In the genomic region with DNA sequence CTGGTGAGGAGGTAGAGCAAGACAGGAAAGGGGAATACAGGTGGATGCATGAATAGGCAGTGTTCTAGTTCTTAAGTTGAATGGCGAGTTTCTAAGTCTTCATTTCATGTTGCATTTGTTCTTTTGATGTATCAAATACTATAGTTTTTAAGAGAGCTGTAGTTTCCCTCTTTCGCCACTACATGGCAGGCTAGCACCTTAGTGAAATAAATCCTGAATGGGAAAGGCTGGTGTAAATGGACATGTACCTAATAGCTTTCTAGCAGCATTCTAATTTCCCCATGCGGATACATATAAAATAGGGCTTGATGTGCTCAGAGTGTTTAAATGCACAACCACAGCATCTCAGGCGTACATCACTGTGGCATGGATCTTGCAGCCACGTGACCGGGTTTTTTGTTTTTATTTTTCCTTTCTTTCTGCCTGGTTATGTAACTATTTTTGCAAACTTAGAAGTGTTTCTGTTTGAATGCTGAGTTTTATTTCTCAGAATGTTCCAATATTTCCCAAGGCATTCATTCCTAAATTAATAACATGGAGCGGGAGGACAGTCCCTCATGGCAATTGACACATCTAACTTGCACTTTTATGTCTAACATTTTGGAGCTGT, we compare ENCODE assay signal across 8 cellular contexts. TPM values are rescaled to one million over a fixed set of nuclear protein-coding genes. Genes with fewer than 3 reads are reported as not detected.
DNase-seq lines count a peak whose midpoint lies in the region; ATAC-seq and TF ChIP-seq lines count a peak whose summit lies in the region.

No MANE protein-coding gene starts in this region.

- in situ Hi-C loops in SK-MEL-5 (cut with HindIII; ENCODE audit: low pct_unique_long_range_greater_than_20kb, low sequenced_read_pairs) = no loop called here

- no peaks in the 10 kb centered on the region for H3K36me3 ChIP-seq in colonic mucosa
- H3K36me3 ChIP-seq in right lobe of liver = no peaks in the 10 kb centered on the region
- H3K36me3 ChIP-seq in uterus = no peaks in the 10 kb centered on the region

- H3K4me1 ChIP-seq in colonic mucosa = no peaks in the 10 kb centered on the region
- H3K4me1 ChIP-seq in right lobe of liver = peaks cover 0 to 6% (median 0%) of the 10 kb centered on the region in 4 donors
- H3K4me1 ChIP-seq in uterus = no peaks in the 10 kb centered on the region

- TF ChIP-seq POLR2A in right lobe of liver (IDR thresholded peaks at IDR 0.05) = no peak
- no peak for TF ChIP-seq POLR2A in uterus (IDR thresholded peaks at IDR 0.05)

- DNase-seq in GDM1 (lab: John Stamatoyannopoulos, UW) = peak; percentile 34
- DNase-seq in NCI-H1417 treated with DMSO at 0.1 percent for 48 hours (lab: John Stamatoyannopoulos, UW) = peak; percentile 45
- DNase-seq in SK-MEL-5 (ENCODE audit: low read depth, low spot score) = peak; percentile 91
- DNase-seq in colonic mucosa = peak; percentile 56
- DNase-seq in right lobe of liver = no peak
- DNase-seq in uterus = peak in 1 of 2 donors; percentile 62

- H3K9ac ChIP-seq in colonic mucosa (ENCODE audit: low read depth in 2 of 2, low read length in 2 of 2) = no peak overlapping the region

- peak; percentile 58 to 72 (median 69) for ATAC-seq in right lobe of liver
- no peak for ATAC-seq in HG03175 (IDR thresholded peaks at IDR 0.05; ENCODE audit: unreplicated experiment)

- WGBS in right lobe of liver (ENCODE audit: insufficient coverage, low coverage, low lambda C conversion rate, missing lambda C conversion rate) = 15% methylated on average over 7 of the region's 7 CpGs

- H3K27ac ChIP-seq in 22Rv1 (no peak overlapping the region), colonic mucosa (no peak overlapping the region), right lobe of liver (no peak overlapping the region), uterus (peak overlapping the region in 1 of 2 donors; percentile 3)

- H3K27me3 ChIP-seq in colonic mucosa (no peaks in the 10 kb centered on the region), right lobe of liver (no peaks in the 10 kb centered on the region), uterus (no peaks in the 10 kb centered on the region)

- TF ChIP-seq CTCF in 22Rv1 (IDR thresholded peaks at IDR 0.05) (peak; percentile 93), colonic mucosa (IDR thresholded peaks at IDR 0.05) (peak; percentile 84), right lobe of liver (IDR thresholded peaks at IDR 0.05) (peak; percentile 89 to 96 (median 92)), uterus (IDR thresholded peaks at IDR 0.05) (peak; percentile 84 to 94 (median 88))

- intact Hi-C loops in colonic mucosa (cut with DNase I) = loop anchor here (5.0 kb wide), 1 partner anchor 49 kb away; no protein-coding TSS in a partner anchor
- intact Hi-C loops in right lobe of liver (cut with DNase I) = loop anchor here in 1 of 2 donors (10.0 kb wide), 1 partner anchor 52 kb away; no protein-coding TSS in a partner anchor
- intact Hi-C loops in uterus (cut with DNase I; ENCODE audit: low total_unique reads) = loop anchor here (10.0 kb wide), 1 partner anchor 52 kb away; no protein-coding TSS in a partner anchor

- no peaks in the 10 kb centered on the region for H3K9me3 ChIP-seq in colonic mucosa
- H3K9me3 ChIP-seq in right lobe of liver = no peaks in the 10 kb centered on the region
- H3K9me3 ChIP-seq in uterus = no peaks in the 10 kb centered on the region

- H3K4me3 ChIP-seq in colonic mucosa (no peak overlapping the region), right lobe of liver (no peak overlapping the region), uterus (no peak overlapping the region)

RNA-seq across cellular contexts. Expression of a gene that starts 23.5 kb away (rescaled TPM):
- total RNA-seq in SK-MEL-5 (2014; rRNA removed; shearing (Covaris generic)) = 52.4 and 57.6 TPM in 2 replicates
- 108 and 139 TPM in 2 replicates for polyA plus RNA-seq in SK-MEL-5 (2015; cell fraction: cytosol; rRNA removed)
- 73.4 and 78.8 TPM in 2 replicates for polyA plus RNA-seq in SK-MEL-5 (2015; cell fraction: nucleus; rRNA removed)
- total RNA-seq in colonic mucosa (10 to 100 TPM; 18.9 to 55.8 TPM), right lobe of liver (10 to 100 TPM; 10.7 to 24.3 (median 15.2) TPM), uterus (10 to 100 TPM in 2 of 4 donors, 1 to 10 TPM in 2; 1.8 to 34.0 (median 13.1) TPM)

RNA-seq across cellular contexts. Expression of a gene that starts 24.5 kb away (rescaled TPM):
- total RNA-seq in SK-MEL-5 (2014; rRNA removed; shearing (Covaris generic)) = 53.4 and 56.6 TPM in 2 replicates
- polyA plus RNA-seq in SK-MEL-5 (2015; cell fraction: cytosol; rRNA removed) = 22.7 and 32.5 TPM in 2 replicates
- 41.4 and 49.6 TPM in 2 replicates for polyA plus RNA-seq in SK-MEL-5 (2015; cell fraction: nucleus; rRNA removed)
- total RNA-seq in colonic mucosa (10 to 100 TPM; 34.4 to 52.4 TPM), right lobe of liver (10 to 100 TPM; 17.7 to 28.3 (median 23.1) TPM), uterus (100 to 1,000 TPM in 2 of 4 donors, 10 to 100 TPM in 2; 39.4 to 130 (median 77.4) TPM)

RNA-seq across cellular contexts. Expression of a gene that starts 47.9 kb away (rescaled TPM):
- total RNA-seq in SK-MEL-5 (2014; rRNA removed; shearing (Covaris generic)) = 3.7 and 6.5 TPM in 2 replicates
- polyA plus RNA-seq in SK-MEL-5 (2015; cell fraction: cytosol; rRNA removed) = 0.68 and 2.0 TPM in 2 replicates
- polyA plus RNA-seq in SK-MEL-5 (2015; cell fraction: nucleus; rRNA removed) = 17.4 and 19.0 TPM in 2 replicates
- total RNA-seq in colonic mucosa (100 to 1,000 TPM; 111 to 126 TPM), right lobe of liver (1 to 10 TPM; 3.3 to 9.8 (median 6.1) TPM), uterus (10 to 100 TPM in 1 of 4 donors, 1 to 10 TPM in 2, under 1 TPM in 1; 0.88 to 13.8 (median 8.3) TPM)

Comparison
In these comparisons a context has a peak if more than half of its experiments do, and no peak if none do; other contexts are left out.
1. DNase-seq: peak in GDM1 (single experiment), NCI-H1417 treated with DMSO at 0.1 percent for 48 hours (single experiment), SK-MEL-5 (single experiment) and colonic mucosa (single experiment); none in right lobe of liver (0 of 3).
2. RNA of a gene that starts 47.9 kb away (total RNA-seq): 111 to 126 TPM in colonic mucosa; 0.88 to 13.8 TPM in uterus, 3.3 to 9.8 TPM in right lobe of liver and 3.7 to 6.5 TPM in SK-MEL-5; every median in the first group is over 4 times any median in the second.
3. Peak in every context shown above with its lines, with median percentiles within 50 percentile points of each other: CTCF ChIP-seq.